In the genomic region with DNA sequence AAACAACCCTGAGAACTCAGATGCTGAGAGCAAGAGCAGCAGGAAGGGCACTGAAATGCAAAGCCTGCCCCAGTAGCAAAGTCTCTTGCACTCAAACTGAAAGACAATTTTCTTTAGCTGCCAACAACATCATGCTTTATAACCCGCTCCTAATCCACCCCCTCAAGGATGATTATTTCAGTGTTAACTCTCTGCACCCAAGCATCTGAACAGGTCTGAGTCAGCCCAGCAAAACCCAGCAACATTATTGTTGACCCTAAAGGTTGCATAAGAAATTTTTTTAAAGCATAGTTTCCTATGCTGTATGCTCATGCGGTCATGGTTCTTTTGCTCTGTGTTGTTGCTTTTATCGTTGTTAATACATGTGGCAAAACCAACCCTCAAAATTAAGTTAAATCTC, we compare ENCODE assay signal across 15 cellular contexts.
DNase-seq lines count a peak whose midpoint lies in the region; ATAC-seq and TF ChIP-seq lines count a peak whose summit lies in the region.
"Had no signal": no experiment of that assay in that cellular context is flagged by ENCODE, and none has a peak within 500 bp of the region (broad histone marks: within the 10 kb centered on the region; RNA-seq: fewer than 3 reads in every experiment).

No MANE protein-coding gene starts in this region.

- peak; percentile 5 for DNase-seq in HCEC 1CT
- DNase-seq in astrocyte of the hippocampus (ENCODE audit: low read depth, low spot score), result peak; percentile 39
- DNase-seq in foreskin fibroblast, result peak; percentile 4 to 65
- peak; percentile 63 for DNase-seq in retinal pigment epithelial cell (ENCODE audit: low read depth)
- DNase-seq in dermis blood vessel endothelial cell, result no peak
- no peak for DNase-seq in DMS79 treated with DMSO at 0.1 percent for 48 hours (lab: John Stamatoyannopoulos, UW)
- no peak for DNase-seq in HT-29 (ENCODE audit: low spot score)
- DNase-seq: activated CD8-positive, alpha-beta T cell treated with anti-CD3 and anti-CD28 coated beads for 36 hours; C1 segment of cervical spinal cord; caudate nucleus; KG1; NCI-H187; NCI-H748 treated with DMSO at 0.1 percent for 48 hours; stimulated activated CD4-positive, alpha-beta T cell treated with anti-CD3 and anti-CD28 coated beads, Interleukin-4, amount 100 ng/mL, for 1 hour had no signal

- TF ChIP-seq CTCF in foreskin fibroblast (IDR thresholded peaks at IDR 0.05; ENCODE audit: low read depth, low read length), result no peak
- no peak for TF ChIP-seq CTCF in retinal pigment epithelial cell (conservative IDR thresholded peaks at IDR 0.05; ENCODE audit: low read depth, low read length)

- no peak for ATAC-seq in HG02759 (IDR thresholded peaks at IDR 0.05; ENCODE audit: unreplicated experiment)
- ATAC-seq: activated CD8-positive, alpha-beta T cell treated with anti-CD3 and anti-CD28 coated beads for 36 hours had no signal

- H3K4me3 ChIP-seq in foreskin fibroblast (ENCODE audit: low read depth in 1 of 2, low read length in 2 of 2), result no peak overlapping the region
- no peak overlapping the region for H3K4me3 ChIP-seq in retinal pigment epithelial cell (ENCODE audit: low read length)

Comparison
In these comparisons a context has a peak if more than half of its experiments do, and no peak if none do; other contexts are left out.
1. DNase-seq: peak in HCEC 1CT (single experiment), astrocyte of the hippocampus (single experiment), foreskin fibroblast (2 of 2) and retinal pigment epithelial cell (single experiment); none in dermis blood vessel endothelial cell (single experiment), DMS79 treated with DMSO at 0.1 percent for 48 hours (single experiment) and HT-29 (single experiment).